In the genomic region with DNA sequence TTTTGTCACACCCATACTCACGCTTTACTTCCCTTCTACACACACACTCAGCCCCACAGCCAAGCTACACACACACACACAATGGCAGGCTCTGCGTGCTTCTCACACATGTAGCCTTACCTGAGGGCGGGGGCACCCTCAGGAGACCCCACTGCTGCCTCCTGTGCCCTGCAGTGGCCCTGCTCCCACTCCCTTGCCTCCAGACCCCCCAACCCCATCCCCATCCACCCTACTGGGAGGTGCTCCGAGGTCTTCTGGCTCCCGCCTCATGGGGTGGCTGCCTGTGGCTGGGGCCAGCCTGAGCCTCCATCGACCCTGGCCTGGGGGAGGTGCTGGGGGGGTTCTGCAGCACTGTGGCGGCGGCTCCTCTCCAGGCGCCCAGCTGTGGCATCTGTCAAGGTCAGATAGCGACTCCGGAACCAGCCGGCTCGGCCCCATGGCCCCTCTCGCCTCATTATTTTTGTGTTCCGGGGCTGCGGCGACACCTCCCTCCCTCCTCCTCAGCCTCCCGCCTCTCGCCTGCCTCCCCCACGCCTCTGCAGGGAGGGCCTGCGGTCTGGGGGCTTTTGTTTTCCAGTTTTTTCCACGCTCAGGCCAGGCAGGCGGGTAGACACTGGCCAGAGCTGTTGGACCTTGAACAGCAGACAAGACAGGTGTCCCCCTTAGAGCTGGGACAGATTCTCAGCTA, we compare ENCODE assay signal across 8 cellular contexts. TPM values are rescaled to one million over a fixed set of nuclear protein-coding genes. Genes with fewer than 3 reads are reported as not detected.
DNase-seq lines count a peak whose midpoint lies in the region; FAIRE-seq and TF ChIP-seq lines count a peak whose summit lies in the region.

No MANE protein-coding gene starts in this region.

- intact Hi-C loops in dorsolateral prefrontal cortex (cut with DNase I), result no loop called here

- H3K9me3 ChIP-seq in OCI-LY1 (ENCODE audit: low read length) (no peaks in the 10 kb centered on the region), osteoblast (ENCODE audit: low read depth, low read length) (no peaks in the 10 kb centered on the region)

- no peaks in the 10 kb centered on the region for H3K27me3 ChIP-seq in H7 (ENCODE audit: control insufficient read depth, insufficient read depth, low read length)
- H3K27me3 ChIP-seq in OCI-LY1 (ENCODE audit: insufficient read depth, low read length), result no peaks in the 10 kb centered on the region
- no peaks in the 10 kb centered on the region for H3K27me3 ChIP-seq in dorsolateral prefrontal cortex
- no peaks in the 10 kb centered on the region for H3K27me3 ChIP-seq in osteoblast (ENCODE audit: insufficient read depth, low read length)

- H4K20me1 ChIP-seq in OCI-LY1 (ENCODE audit: insufficient read depth, low read length) (no peaks in the 10 kb centered on the region), osteoblast (ENCODE audit: insufficient read depth, low read length) (peaks cover 71% of the 10 kb centered on the region)

- H3F3A ChIP-seq in OCI-LY1 (ENCODE audit: insufficient read depth, low read length), result no peaks in the 10 kb centered on the region

- H3K4me3 ChIP-seq in GM12875 (ENCODE audit: low read depth, low read length) (peak overlapping the region; percentile 52), H7 (ENCODE audit: insufficient read depth, low read depth, low read length) (no peak overlapping the region), OCI-LY1 (ENCODE audit: low read depth, low read length, poor library complexity, severe bottlenecking) (peak overlapping the region; percentile 68), dorsolateral prefrontal cortex (peak overlapping the region in 49 of 59 donors; percentile 3 to 67 (median 48)), osteoblast (ENCODE audit: insufficient read depth, low read length) (no peak overlapping the region)

- TF ChIP-seq CTCF in GM12875 (IDR thresholded peaks at IDR 0.05; ENCODE audit: borderline replicate concordance, insufficient read depth, low read depth, low read length), result no peak
- TF ChIP-seq CTCF in OCI-LY1 (IDR thresholded peaks at IDR 0.05; ENCODE audit: low read length), result no peak
- no peak for TF ChIP-seq CTCF in dorsolateral prefrontal cortex (IDR thresholded peaks at IDR 0.05 in 54 of 56, conservative IDR thresholded peaks at IDR 0.05 in 2 of 56; ENCODE audit: low read depth in 1 of 56, partially characterized antibody in 56 of 56)
- TF ChIP-seq CTCF in osteoblast (IDR thresholded peaks at IDR 0.05; ENCODE audit: extremely low read depth, low read depth, low read length), result no peak

- peaks cover 97% of the 10 kb centered on the region for H3K4me1 ChIP-seq in OCI-LY1 (ENCODE audit: insufficient read depth, low read length, severe bottlenecking)
- H3K4me1 ChIP-seq in osteoblast (ENCODE audit: insufficient read depth, low read length), result peaks cover 92% of the 10 kb centered on the region

- peaks cover 41% of the 10 kb centered on the region for H3K79me2 ChIP-seq in OCI-LY1 (ENCODE audit: insufficient read depth, low read length)
- peaks cover 99% of the 10 kb centered on the region for H3K79me2 ChIP-seq in osteoblast (ENCODE audit: insufficient read depth, low read length)

- DNase-seq in H7, result peak; percentile 76
- DNase-seq in dorsolateral prefrontal cortex, result peak in 2 of 10 donors; percentile 31 to 54
- DNase-seq in osteoblast (ENCODE audit: insufficient read length, low spot score, missing footprints), result no peak
- DNase-seq in NCI-H2196 (lab: John Stamatoyannopoulos, UW; ENCODE audit: unreplicated experiment), result no peak
- DNase-seq in NCI-H1105 (lab: John Stamatoyannopoulos, UW), result no peak
- DNase-seq in frontal cortex (ENCODE audit: low spot score in 2 of 2), result no peak

- H3K9ac ChIP-seq in OCI-LY1 (ENCODE audit: low read length), result peak overlapping the region; percentile 95

- FAIRE-seq in frontal cortex (lab: Jason Lieb, UNC), result no peak

- H3K4me2 ChIP-seq in OCI-LY1 (ENCODE audit: low read length) (peak overlapping the region; percentile 96), osteoblast (ENCODE audit: insufficient read depth, low read length) (no peak overlapping the region)

- H2AFZ ChIP-seq in OCI-LY1 (ENCODE audit: low read length) (no peak overlapping the region), osteoblast (ENCODE audit: low read length) (no peak overlapping the region)

- H3K36me3 ChIP-seq in H7 (replicated peaks; ENCODE audit: control insufficient read depth, insufficient read depth, low read length) (no peaks in the 10 kb centered on the region; the same call in 1 of the 2 replicates), OCI-LY1 (ENCODE audit: insufficient read depth, low read length) (peaks cover 13% of the 10 kb centered on the region; the same call in 1 of the 2 replicates), osteoblast (ENCODE audit: insufficient read depth, low read length) (peaks cover 18% of the 10 kb centered on the region)

- H3K27ac ChIP-seq in OCI-LY1 (ENCODE audit: low read depth, low read length, poor library complexity, severe bottlenecking) (peak overlapping the region; percentile 97), dorsolateral prefrontal cortex (peak overlapping the region; percentile 84 to 100 (median 99)), osteoblast (ENCODE audit: low read depth, low read length) (peak overlapping the region; percentile 87)

- no peaks in the 10 kb centered on the region for H3K9me2 ChIP-seq in OCI-LY1 (ENCODE audit: low read depth, low read length)

RNA-seq across cellular contexts. Expression of a gene that starts 21.7 kb away (rescaled TPM):
- total RNA-seq in H7 (2014; rRNA removed; shearing (Covaris generic)), result 150 and 154 TPM in 2 replicates
- 100 to 1,000 TPM in 83 of 120 experiments, 10 to 100 TPM in 37; 79.1 to 229 (median 108) TPM for total RNA-seq in dorsolateral prefrontal cortex
- 186 and 210 TPM in 2 replicates for total RNA-seq in osteoblast
- 38.7 TPM for total RNA-seq in frontal cortex

Comparison
In these comparisons a context has a peak if more than half of its experiments do, and no peak if none do; other contexts are left out.
1. H3K4me3 ChIP-seq: peak in GM12875 (single experiment), OCI-LY1 (single experiment) and dorsolateral prefrontal cortex (49 of 59); none in H7 (single experiment) and osteoblast (single experiment).
2. Peak in every context shown above with its lines, with median percentiles within 50 percentile points of each other: H3K27ac ChIP-seq.